11 cellular contexts compared by ENCODE assay signal in the genomic region with DNA sequence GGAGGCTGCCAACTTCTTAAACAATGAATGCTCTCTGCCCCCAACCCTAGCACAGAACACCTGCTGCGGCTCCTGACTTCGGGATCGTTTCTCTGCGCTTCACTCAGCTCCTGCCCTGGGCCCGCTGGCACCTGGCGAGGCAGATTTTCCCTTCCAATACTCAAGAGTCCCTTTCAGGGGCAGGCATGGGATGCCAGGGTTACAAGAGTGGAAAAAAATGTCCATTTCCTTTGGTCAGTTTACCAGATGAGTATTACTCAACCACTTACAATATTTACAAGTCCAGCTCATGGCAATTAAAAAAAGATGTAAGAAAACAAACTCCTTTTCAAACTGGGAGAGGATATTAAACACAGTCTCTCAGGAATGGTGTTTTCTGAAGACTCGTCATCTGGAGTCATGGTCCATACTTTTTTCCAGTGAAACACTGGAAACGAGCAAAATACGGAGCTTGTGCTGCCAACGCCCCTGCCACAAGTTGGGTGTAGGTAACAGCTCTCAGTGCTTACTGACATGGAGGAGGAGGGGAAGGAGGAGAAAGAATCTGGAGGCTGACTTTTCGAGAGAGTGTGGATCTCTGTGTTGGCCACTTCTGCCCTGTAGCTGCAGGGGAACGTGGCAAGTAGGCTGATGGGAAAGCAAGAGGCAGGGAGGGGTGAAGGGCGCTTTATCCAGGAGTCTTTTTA.
DNase-seq lines count a peak whose midpoint lies in the region; ATAC-seq and TF ChIP-seq lines count a peak whose summit lies in the region.
"Had no signal": no experiment of that assay in that cellular context is flagged by ENCODE, and none has a peak within 500 bp of the region (broad histone marks: within the 10 kb centered on the region; RNA-seq: fewer than 3 reads in every experiment).

No MANE protein-coding gene starts in this region.

- WGBS in GM23248 (ENCODE audit: low coverage in 1 of 2, low lambda C conversion rate in 2 of 2, missing lambda C conversion rate in 2 of 2), 2 experiments: 65 to 74% methylated on average over 13 of the region's 13 CpGs

- POLR2A ChIA-PET in WTC11 (lab: Charles Lee): no interaction called here
- POLR2A ChIA-PET in activated CD8-positive, alpha-beta T cell treated with anti-CD3 and anti-CD28 coated beads, Interleukin-2, amount 10 ng/mL, durations not matched to agents 7 days and 5 days (lab: Charles Lee): no interaction called here

- in situ Hi-C loops in GM23248 (cut with MboI): no loop called here

- H3K9me2 ChIP-seq in GM23248 (ENCODE audit: insufficient read depth): no peaks in the 10 kb centered on the region

- 0 out of 2 replicates have a peak, but pooled peaks cover 11% of the 10 kb centered on the region for H3K4me1 ChIP-seq in GM23248 (ENCODE audit: insufficient read depth)
- H3K4me1 ChIP-seq: prostate gland had no signal

- TF ChIP-seq CTCF in AG09309 (IDR thresholded peaks at IDR 0.05; ENCODE audit: control insufficient read depth, insufficient read depth, low read depth, low read length, missing control alignments): no peak
- no peak for TF ChIP-seq CTCF in WTC11 (IDR thresholded peaks at IDR 0.05)
- no peak for TF ChIP-seq CTCF in mesothelial cell of epicardium (IDR thresholded peaks at IDR 0.05; ENCODE audit: unreplicated experiment)

- no peaks in the 10 kb centered on the region for H3K27me3 ChIP-seq in GM23248 (replicated peaks; ENCODE audit: insufficient read depth)

- no peaks in the 10 kb centered on the region for H3K36me3 Mint-ChIP-seq in WTC11
- H3K36me3 Mint-ChIP-seq in mesothelial cell of epicardium: peaks cover 2% of the 10 kb centered on the region
- H3K36me3 Mint-ChIP-seq in activated CD8-positive, alpha-beta T cell treated with anti-CD3 and anti-CD28 coated beads, Interleukin-2, amount 10 ng/mL, durations not matched to agents 7 days and 5 days (ENCODE audit: low read depth): peaks cover 4% of the 10 kb centered on the region
- H3K36me3 Mint-ChIP-seq: activated naive CD4-positive, alpha-beta T cell treated with anti-CD3 and anti-CD28 coated beads, Interleukin-2, amount 50 U/mL, for 24 hours had no signal

- no peak for ATAC-seq in WTC11
- no peak for ATAC-seq in activated CD8-positive, alpha-beta T cell treated with anti-CD3 and anti-CD28 coated beads, Interleukin-2, amount 10 ng/mL, durations not matched to agents 7 days and 5 days

- H3K36me3 ChIP-seq in GM23248 (ENCODE audit: low read depth): no peaks in the 10 kb centered on the region
- H3K36me3 ChIP-seq: prostate gland had no signal

- no peak overlapping the region for H3K9ac ChIP-seq in GM23248

- peak overlapping the region; percentile 43 for H3K27ac ChIP-seq in GM23248
- H3K27ac ChIP-seq: C4-2B, prostate gland had no signal

- H2AFZ ChIP-seq in GM23248: peak overlapping the region; percentile 43

- H3K4me3 Mint-ChIP-seq in WTC11: no peak overlapping the region
- no peak overlapping the region for H3K4me3 Mint-ChIP-seq in mesothelial cell of epicardium
- no peak overlapping the region for H3K4me3 Mint-ChIP-seq in activated CD8-positive, alpha-beta T cell treated with anti-CD3 and anti-CD28 coated beads, Interleukin-2, amount 10 ng/mL, durations not matched to agents 7 days and 5 days
- H3K4me3 Mint-ChIP-seq: activated naive CD4-positive, alpha-beta T cell treated with anti-CD3 and anti-CD28 coated beads, Interleukin-2, amount 50 U/mL, for 24 hours had no signal

- H3K9me3 Mint-ChIP-seq in WTC11 (no peaks in the 10 kb centered on the region), mesothelial cell of epicardium (no peaks in the 10 kb centered on the region)
- H3K9me3 Mint-ChIP-seq in activated CD8-positive, alpha-beta T cell treated with anti-CD3 and anti-CD28 coated beads, Interleukin-2, amount 10 ng/mL, durations not matched to agents 7 days and 5 days (ENCODE audit: insufficient read depth): no peaks in the 10 kb centered on the region
- H3K9me3 Mint-ChIP-seq: activated naive CD4-positive, alpha-beta T cell treated with anti-CD3 and anti-CD28 coated beads, Interleukin-2, amount 50 U/mL, for 24 hours had no signal

- no peaks in the 10 kb centered on the region for H4K20me1 ChIP-seq in GM23248 (ENCODE audit: insufficient read depth)

- H3K4me1 Mint-ChIP-seq in WTC11 (peaks cover 38% of the 10 kb centered on the region), mesothelial cell of epicardium (peaks cover 32% of the 10 kb centered on the region)
- H3K4me1 Mint-ChIP-seq in activated CD8-positive, alpha-beta T cell treated with anti-CD3 and anti-CD28 coated beads, Interleukin-2, amount 10 ng/mL, durations not matched to agents 7 days and 5 days (ENCODE audit: low read depth): peaks cover 27% of the 10 kb centered on the region

- DNase-seq in AG09309 (ENCODE audit: low read depth) (peak; percentile 52), GM23248 (peak; percentile 47), WTC11 (ENCODE audit: low spot score) (no peak), mesothelial cell of epicardium (ENCODE audit: low spot score in 2 of 2, unreplicated experiment in 2 of 2) (no peak), pons (ENCODE audit: low spot score) (no peak)
- DNase-seq in activated CD8-positive, alpha-beta T cell treated with anti-CD3 and anti-CD28 coated beads, Interleukin-2, amount 10 ng/mL, durations not matched to agents 7 days and 5 days: no peak
- DNase-seq in stimulated activated CD4-positive, alpha-beta T cell treated with anti-CD3 and anti-CD28 coated beads, Interleukin-4, amount 100 ng/mL, for 4 hours: no peak
- no peak for DNase-seq in effector CD4-positive, alpha-beta T cell

- H3K9me3 ChIP-seq in GM23248 (ENCODE audit: low read depth): no peaks in the 10 kb centered on the region
- H3K9me3 ChIP-seq: prostate gland had no signal

- H3K27ac Mint-ChIP-seq in WTC11 (peak overlapping the region; percentile 94; the same call in 1 of the 2 replicates), mesothelial cell of epicardium (peak overlapping the region; percentile 64)
- H3K27ac Mint-ChIP-seq in activated CD8-positive, alpha-beta T cell treated with anti-CD3 and anti-CD28 coated beads, Interleukin-2, amount 10 ng/mL, durations not matched to agents 7 days and 5 days: no peak overlapping the region
- H3K27ac Mint-ChIP-seq: activated naive CD4-positive, alpha-beta T cell treated with anti-CD3 and anti-CD28 coated beads, Interleukin-2, amount 50 U/mL, for 24 hours had no signal

- H3K4me2 ChIP-seq in GM23248 (ENCODE audit: unreplicated experiment): peak overlapping the region; percentile 34

- CTCF ChIA-PET in WTC11 (lab: Charles Lee): interaction anchor here (0.8 to 1.6 kb wide), 5 partner anchors 31 to 259 kb away, joined by 3 read pairs; no protein-coding TSS in a partner anchor
- CTCF ChIA-PET in activated CD8-positive, alpha-beta T cell treated with anti-CD3 and anti-CD28 coated beads, Interleukin-2, amount 10 ng/mL, durations not matched to agents 7 days and 5 days (lab: Charles Lee): no interaction called here

- H3K27me3 Mint-ChIP-seq in WTC11 (ENCODE audit: low read depth) (no peaks in the 10 kb centered on the region), mesothelial cell of epicardium (ENCODE audit: low read depth) (peaks cover 1% of the 10 kb centered on the region)
- H3K27me3 Mint-ChIP-seq in activated CD8-positive, alpha-beta T cell treated with anti-CD3 and anti-CD28 coated beads, Interleukin-2, amount 10 ng/mL, durations not matched to agents 7 days and 5 days (ENCODE audit: low read depth): no peaks in the 10 kb centered on the region
- H3K27me3 Mint-ChIP-seq: activated naive CD4-positive, alpha-beta T cell treated with anti-CD3 and anti-CD28 coated beads, Interleukin-2, amount 50 U/mL, for 24 hours had no signal

- H3K4me3 ChIP-seq in AG09309 (ENCODE audit: control insufficient read depth, low read depth, low read length) (no peak overlapping the region; the same call in none of the 2 replicates), GM23248 (no peak overlapping the region)
- H3K4me3 ChIP-seq: prostate gland had no signal

- H3K79me2 ChIP-seq in GM23248 (ENCODE audit: insufficient read depth): no peaks in the 10 kb centered on the region

- H3F3A ChIP-seq in GM23248 (ENCODE audit: insufficient read depth): peaks cover 4% of the 10 kb centered on the region; the same call in 1 of the 2 replicates

TF ChIP-seq in WTC11, 78 proteins besides CTCF, POLR2A, EP300 and RAD21 (continues in another document):
- no peak for TF ChIP-seq ZNF263 (CRISPR knock-in tag; IDR thresholded peaks at IDR 0.05; ENCODE audit: low read depth)
- TF ChIP-seq SOX15 (CRISPR knock-in tag; IDR thresholded peaks at IDR 0.05): no peak
- TF ChIP-seq FOXJ3 (CRISPR knock-in tag; IDR thresholded peaks at IDR 0.05; ENCODE audit: borderline replicate concordance): no peak
- TF ChIP-seq GABPB1 (CRISPR knock-in tag; IDR thresholded peaks at IDR 0.05): no peak
- no peak for TF ChIP-seq MXD4 (CRISPR knock-in tag; IDR thresholded peaks at IDR 0.05; ENCODE audit: borderline replicate concordance)
- TF ChIP-seq GTF2I (CRISPR knock-in tag; conservative IDR thresholded peaks at IDR 0.05): no peak
- TF ChIP-seq, protein P1, sequence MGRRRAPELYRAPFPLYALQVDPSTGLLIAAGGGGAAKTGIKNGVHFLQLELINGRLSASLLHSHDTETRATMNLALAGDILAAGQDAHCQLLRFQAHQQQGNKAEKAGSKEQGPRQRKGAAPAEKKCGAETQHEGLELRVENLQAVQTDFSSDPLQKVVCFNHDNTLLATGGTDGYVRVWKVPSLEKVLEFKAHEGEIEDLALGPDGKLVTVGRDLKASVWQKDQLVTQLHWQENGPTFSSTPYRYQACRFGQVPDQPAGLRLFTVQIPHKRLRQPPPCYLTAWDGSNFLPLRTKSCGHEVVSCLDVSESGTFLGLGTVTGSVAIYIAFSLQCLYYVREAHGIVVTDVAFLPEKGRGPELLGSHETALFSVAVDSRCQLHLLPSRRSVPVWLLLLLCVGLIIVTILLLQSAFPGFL (CRISPR knock-in tag; IDR thresholded peaks at IDR 0.05; ENCODE audit: borderline replicate concordance): no peak

Comparison
In these comparisons a context has a peak if more than half of its experiments do, and no peak if none do; other contexts are left out.
1. DNase-seq: peak in AG09309 (single experiment) and GM23248 (single experiment); none in WTC11 (single experiment), mesothelial cell of epicardium (0 of 2), pons (single experiment), activated CD8-positive, alpha-beta T cell treated with anti-CD3 and anti-CD28 coated beads, Interleukin-2, amount 10 ng/mL, durations not matched to agents 7 days and 5 days (single experiment), stimulated activated CD4-positive, alpha-beta T cell treated with anti-CD3 and anti-CD28 coated beads, Interleukin-4, amount 100 ng/mL, for 4 hours (0 of 2) and effector CD4-positive, alpha-beta T cell (single experiment).